In the genomic region with DNA sequence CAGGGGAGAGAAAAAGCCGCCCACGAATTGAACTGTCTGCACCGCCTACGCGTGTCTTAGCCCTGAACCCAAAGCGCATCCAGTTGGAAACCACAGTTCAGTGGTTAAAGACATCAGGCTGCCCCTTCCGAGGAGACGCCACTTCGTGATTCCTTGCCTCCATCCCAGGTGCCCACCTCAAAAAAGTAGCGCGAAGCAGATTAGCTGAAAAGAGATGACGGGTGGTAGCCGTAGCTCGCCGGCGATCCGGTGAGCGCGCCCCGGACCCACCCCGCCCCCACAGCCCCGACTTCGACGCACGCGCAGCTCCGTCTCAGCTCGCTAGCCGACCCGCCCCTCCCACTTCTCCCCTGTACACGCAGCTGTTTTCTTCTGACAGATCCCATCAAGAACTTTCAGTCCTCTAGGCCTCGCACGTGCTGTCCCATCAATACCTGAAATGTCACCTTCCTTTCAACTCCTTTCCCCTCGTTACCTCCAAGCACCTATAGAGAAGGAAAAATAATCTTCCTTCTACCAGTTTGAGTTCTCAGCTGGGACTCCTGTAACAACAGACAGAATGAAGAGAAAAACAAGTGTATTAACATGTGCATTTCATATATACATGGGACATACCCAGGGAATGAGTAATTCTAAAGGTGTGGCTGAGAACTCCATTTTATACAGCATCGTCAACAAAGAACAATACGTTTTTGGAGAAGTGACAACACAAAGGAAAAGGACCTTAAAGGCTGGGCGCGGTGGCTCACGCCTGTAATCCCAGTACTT, we compare ENCODE assay signal across 8 cellular contexts. TPM values are rescaled to one million over a fixed set of nuclear protein-coding genes. Genes with fewer than 3 reads are reported as not detected.
DNase-seq lines count a peak whose midpoint lies in the region; ATAC-seq and TF ChIP-seq lines count a peak whose summit lies in the region.

No MANE protein-coding gene starts in this region.

- peak overlapping the region; percentile 87 for H3K4me3 ChIP-seq in GM12865 (ENCODE audit: low read depth, low read length)
- H3K4me3 ChIP-seq in astrocyte of the cerebellum (ENCODE audit: low read depth, low read length): peak overlapping the region; percentile 96
- peak overlapping the region; percentile 84 for H3K4me3 ChIP-seq in retinal pigment epithelial cell (ENCODE audit: low read length)
- H3K4me3 ChIP-seq in aorta (ENCODE audit: low read length in 2 of 2): peak overlapping the region; percentile 85 to 91

- ATAC-seq in HG02759 (IDR thresholded peaks at IDR 0.05; ENCODE audit: unreplicated experiment) (peak; percentile 41), aorta (ENCODE audit: low FRiP score) (peak; percentile 92)

- H3K36me3 ChIP-seq in aorta (ENCODE audit: control insufficient read depth in 1 of 2, insufficient read depth in 2 of 2, low read length in 1 of 2): no peaks in the 10 kb centered on the region

- H3K4me1 ChIP-seq in aorta (ENCODE audit: control insufficient read depth in 1 of 2, insufficient read depth in 2 of 2, low read length in 2 of 2): no peaks in the 10 kb centered on the region

- 5 to 6% methylated on average over 38 to 39 of the region's 39 CpGs for WGBS in aorta, 2 donors

- no peaks in the 10 kb centered on the region for H3K9me3 ChIP-seq in aorta (ENCODE audit: control insufficient read depth, low read length)

- no peaks in the 10 kb centered on the region for H3K27me3 ChIP-seq in aorta (ENCODE audit: control insufficient read depth in 1 of 2, insufficient read depth in 2 of 2, low read length in 1 of 2)

- no peak for TF ChIP-seq CTCF in GM12865 (IDR thresholded peaks at IDR 0.05; ENCODE audit: insufficient read depth, low read depth, low read length, missing control alignments)
- TF ChIP-seq CTCF in astrocyte of the cerebellum (IDR thresholded peaks at IDR 0.05; ENCODE audit: low read depth, low read length, missing control alignments): no peak
- TF ChIP-seq CTCF in retinal pigment epithelial cell (conservative IDR thresholded peaks at IDR 0.05; ENCODE audit: low read depth, low read length): no peak

- H3K27ac ChIP-seq in aorta (ENCODE audit: low read depth in 1 of 2, low read length in 2 of 2): peak overlapping the region; percentile 72 to 83

- DNase-seq in GM12865 (ENCODE audit: low read depth) (peak; percentile 94), NCI-H146 (lab: John Stamatoyannopoulos, UW) (peak; percentile 91), T-helper 22 cell (ENCODE audit: low read depth) (peak; percentile 65), astrocyte of the cerebellum (ENCODE audit: low read depth) (no peak), hippocampal formation (lab: John Stamatoyannopoulos, UW) (peak; percentile 66 to 67), retinal pigment epithelial cell (ENCODE audit: low read depth) (no peak), aorta (peak; percentile 92 to 95)

- intact Hi-C loops in aorta (cut with DNase I): loop anchor here in 1 of 2 donors (1.0 to 5.0 kb wide), 2 partner anchors 10 to 106 kb away; a partner anchor contains a TSS

- in situ Hi-C loops in astrocyte of the cerebellum (cut with HindIII; ENCODE audit: low sequenced_read_pairs): no loop called here

RNA-seq across cellular contexts. Expression of a gene that starts 49.5 kb away (rescaled TPM):
- not detected for total RNA-seq in aorta
- not detected for polyA plus RNA-seq in aorta

RNA-seq across cellular contexts. Expression of a gene that starts 54.7 kb away (rescaled TPM):
- total RNA-seq in aorta: 10 to 100 TPM; 40.4 to 42.4 TPM
- polyA plus RNA-seq in aorta: 10 to 100 TPM; 15.0 to 19.5 TPM

RNA-seq across cellular contexts. Expression of a gene that starts 57.5 kb away (rescaled TPM):
- not detected for total RNA-seq in aorta
- polyA plus RNA-seq in aorta: not detected

Comparison
In these comparisons a context has a peak if more than half of its experiments do, and no peak if none do; other contexts are left out.
1. DNase-seq: peak in GM12865 (single experiment), NCI-H146 (single experiment), T-helper 22 cell (single experiment), hippocampal formation (2 of 2) and aorta (2 of 2); none in astrocyte of the cerebellum (single experiment) and retinal pigment epithelial cell (single experiment).
2. Peak in every context shown above with its lines, with median percentiles within 50 percentile points of each other: H3K4me3 ChIP-seq.